9 cellular contexts compared by ENCODE assay signal in genomic region chr7:151485006-151485732, GRCh38. TPM values are rescaled to one million over a fixed set of nuclear protein-coding genes. Genes with fewer than 3 reads are reported as not detected.
DNase-seq lines count a peak whose midpoint lies in the region; ATAC-seq and TF ChIP-seq lines count a peak whose summit lies in the region.
"Had no signal": no experiment of that assay in that cellular context is flagged by ENCODE, and none has a peak within 500 bp of the region (broad histone marks: within the 10 kb centered on the region; RNA-seq: fewer than 3 reads in every experiment).

No MANE protein-coding gene starts in this region.

- H3K27me3 Mint-ChIP-seq in chondrocyte (ENCODE audit: low read depth) = no peaks in the 10 kb centered on the region
- H3K27me3 Mint-ChIP-seq: activated naive CD8-positive, alpha-beta T cell had no signal

- H2AK5ac ChIP-seq in trophoblast cell (ENCODE audit: low read length) = no peak overlapping the region

- peaks cover 3% of the 10 kb centered on the region for H3K79me1 ChIP-seq in trophoblast cell (ENCODE audit: low read length)

- no peak overlapping the region for H3K4me3 Mint-ChIP-seq in chondrocyte (ENCODE audit: unreplicated experiment)
- H3K4me3 Mint-ChIP-seq: activated naive CD8-positive, alpha-beta T cell had no signal

- peak overlapping the region; percentile 60 for H3K27ac Mint-ChIP-seq in chondrocyte (ENCODE audit: unreplicated experiment)
- H3K27ac Mint-ChIP-seq: activated naive CD8-positive, alpha-beta T cell had no signal

- H3K27me3 ChIP-seq in KMS-11 (ENCODE audit: insufficient read depth, low read depth) = no peaks in the 10 kb centered on the region
- no peaks in the 10 kb centered on the region for H3K27me3 ChIP-seq in trophoblast cell (ENCODE audit: insufficient read depth, low read length)

- peaks cover 25% of the 10 kb centered on the region; the same call in 1 of the 2 replicates for H3K36me3 ChIP-seq in KMS-11 (ENCODE audit: insufficient read depth)
- H3K36me3 ChIP-seq in trophoblast cell (ENCODE audit: control insufficient read depth in 1 of 2, insufficient read depth in 2 of 2, low read length in 2 of 2) = peaks cover 11 to 30% of the 10 kb centered on the region in 2 experiments

- H3K4ac ChIP-seq in trophoblast cell (ENCODE audit: low read depth, low read length) = peak overlapping the region; percentile 64

- peak; percentile 77 for DNase-seq in GM03348 (ENCODE audit: low spot score)
- DNase-seq in chondrocyte (ENCODE audit: low spot score) = no peak
- DNase-seq in trophoblast cell = no peak
- DNase-seq in NCI-H446 (lab: John Stamatoyannopoulos, UW) = no peak
- no peak for DNase-seq in HuH-7 (ENCODE audit: low spot score)

- no peak overlapping the region for H3K4me3 ChIP-seq in KMS-11 (IDR thresholded peaks at IDR 0.05; ENCODE audit: insufficient read depth, low read depth, low read length)
- no peak overlapping the region for H3K4me3 ChIP-seq in trophoblast cell (ENCODE audit: low read depth, low read length)

- H3K9me3 ChIP-seq in trophoblast cell (ENCODE audit: insufficient read depth, low read depth, low read length) = no peaks in the 10 kb centered on the region

- H3K79me2 ChIP-seq in KMS-11 (ENCODE audit: insufficient read depth, low read depth) (peaks cover 96% of the 10 kb centered on the region), trophoblast cell (ENCODE audit: control insufficient read depth, insufficient read depth, low read length, poor library complexity) (no peaks in the 10 kb centered on the region)

- H2BK5ac ChIP-seq in trophoblast cell (ENCODE audit: low read depth, low read length, poor library complexity) = no peak overlapping the region

- H3K27ac ChIP-seq in KMS-11 (peak overlapping the region; percentile 3; the same call in 1 of the 2 replicates), trophoblast cell (ENCODE audit: low read depth, low read length) (no peak overlapping the region)

- H3K4me2 ChIP-seq in KMS-11 (no peak overlapping the region), trophoblast cell (ENCODE audit: low read length) (no peak overlapping the region)

- no peak for TF ChIP-seq CTCF in KMS-11 (conservative IDR thresholded peaks at IDR 0.05; ENCODE audit: low read depth, low read length)
- TF ChIP-seq CTCF in chondrocyte (IDR thresholded peaks at IDR 0.05) = no peak

- ATAC-seq in GM18502 (IDR thresholded peaks at IDR 0.05; ENCODE audit: poor library complexity, unreplicated experiment) (no peak), HG03565 (IDR thresholded peaks at IDR 0.05; ENCODE audit: unreplicated experiment) (no peak)

- no peak overlapping the region for H4K8ac ChIP-seq in trophoblast cell (ENCODE audit: low read depth, low read length)

- no peak overlapping the region for H2AFZ ChIP-seq in KMS-11 (ENCODE audit: low read depth)
- H2AFZ ChIP-seq in trophoblast cell (ENCODE audit: insufficient read depth, low read length, poor library complexity) = no peak overlapping the region

- no peak overlapping the region for H2BK120ac ChIP-seq in trophoblast cell (ENCODE audit: insufficient read depth, low read length, poor library complexity)

- H3K36me3 Mint-ChIP-seq in chondrocyte (ENCODE audit: low read depth) = peaks cover 19% of the 10 kb centered on the region

- H3K9ac ChIP-seq in KMS-11 (no peak overlapping the region), trophoblast cell (ENCODE audit: low read length) (no peak overlapping the region)

- no peak overlapping the region for H2BK12ac ChIP-seq in trophoblast cell (ENCODE audit: low read length)

- no peak overlapping the region for H3K23ac ChIP-seq in trophoblast cell (ENCODE audit: low read length)

- H3K14ac ChIP-seq in trophoblast cell (ENCODE audit: low read length) = no peak overlapping the region

- no peak overlapping the region for H4K12ac ChIP-seq in trophoblast cell (ENCODE audit: low read depth, low read length)

- H3K4me1 ChIP-seq in KMS-11 (ENCODE audit: low read depth, poor library complexity, severe bottlenecking) (peaks cover 39% of the 10 kb centered on the region), trophoblast cell (ENCODE audit: control insufficient read depth in 1 of 2, insufficient read depth in 2 of 2, low read length in 2 of 2) (peaks cover 7% of the 10 kb centered on the region in 2 experiments)

- no peaks in the 10 kb centered on the region for H3K9me3 Mint-ChIP-seq in chondrocyte (ENCODE audit: low read depth)

- no CpG with 5 or more reads among the region's 6 CpGs for WGBS in trophoblast cell (ENCODE audit: extremely low coverage, insufficient coverage, insufficient read length)

- no peak overlapping the region for H3K18ac ChIP-seq in trophoblast cell (ENCODE audit: low read length)

- no peak overlapping the region for H4K91ac ChIP-seq in trophoblast cell (ENCODE audit: low read depth, low read length)

- H4K20me1 ChIP-seq in KMS-11 (ENCODE audit: insufficient read depth) = peaks cover 46% of the 10 kb centered on the region

- peaks cover 44% of the 10 kb centered on the region for H3K4me1 Mint-ChIP-seq in chondrocyte (ENCODE audit: low read depth)

RNA-seq across cellular contexts. Expression of gene RHEB, which starts 34.5 kb away (rescaled TPM):
- total RNA-seq in chondrocyte = 111 to 126 TPM (median 123 TPM) in 3 replicates
- 145 and 153 TPM in 2 replicates for polyA plus RNA-seq in trophoblast cell (2013)

RNA-seq across cellular contexts. Expression of gene CRYGN, which starts 45.2 kb away (rescaled TPM):
- not detected in 3 replicates for total RNA-seq in chondrocyte
- 0.16 and 0.26 TPM in 2 replicates for polyA plus RNA-seq in trophoblast cell (2013)
